In the genomic region with DNA sequence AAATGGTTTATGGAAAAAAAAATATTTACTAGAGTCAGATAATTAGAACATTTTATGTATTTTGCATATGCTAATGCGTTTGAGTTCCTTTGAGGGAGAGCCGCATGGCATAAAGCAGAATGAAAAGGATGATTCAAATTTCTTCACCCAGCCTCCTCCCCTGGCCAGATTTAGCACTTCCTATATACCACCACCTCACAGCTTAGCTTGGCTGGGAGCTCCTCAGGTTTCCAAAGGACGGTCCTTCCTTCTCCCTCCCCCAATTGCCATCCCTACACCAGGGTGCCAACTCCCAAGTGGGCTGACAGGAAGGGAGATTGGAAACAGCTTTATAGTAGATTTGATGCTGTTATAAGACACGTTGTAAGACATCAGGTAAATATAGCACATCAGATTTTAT, we compare ENCODE assay signal across 2 cellular contexts.
TF ChIP-seq lines count a peak whose summit lies in the region.

No MANE protein-coding gene starts in this region.

TF ChIP-seq in GM23338, 12 proteins besides CTCF, POLR2A, EP300 and RAD21:
- TF ChIP-seq NANOG (IDR thresholded peaks at IDR 0.05; ENCODE audit: borderline replicate concordance) = no peak
- TF ChIP-seq, protein P1, sequence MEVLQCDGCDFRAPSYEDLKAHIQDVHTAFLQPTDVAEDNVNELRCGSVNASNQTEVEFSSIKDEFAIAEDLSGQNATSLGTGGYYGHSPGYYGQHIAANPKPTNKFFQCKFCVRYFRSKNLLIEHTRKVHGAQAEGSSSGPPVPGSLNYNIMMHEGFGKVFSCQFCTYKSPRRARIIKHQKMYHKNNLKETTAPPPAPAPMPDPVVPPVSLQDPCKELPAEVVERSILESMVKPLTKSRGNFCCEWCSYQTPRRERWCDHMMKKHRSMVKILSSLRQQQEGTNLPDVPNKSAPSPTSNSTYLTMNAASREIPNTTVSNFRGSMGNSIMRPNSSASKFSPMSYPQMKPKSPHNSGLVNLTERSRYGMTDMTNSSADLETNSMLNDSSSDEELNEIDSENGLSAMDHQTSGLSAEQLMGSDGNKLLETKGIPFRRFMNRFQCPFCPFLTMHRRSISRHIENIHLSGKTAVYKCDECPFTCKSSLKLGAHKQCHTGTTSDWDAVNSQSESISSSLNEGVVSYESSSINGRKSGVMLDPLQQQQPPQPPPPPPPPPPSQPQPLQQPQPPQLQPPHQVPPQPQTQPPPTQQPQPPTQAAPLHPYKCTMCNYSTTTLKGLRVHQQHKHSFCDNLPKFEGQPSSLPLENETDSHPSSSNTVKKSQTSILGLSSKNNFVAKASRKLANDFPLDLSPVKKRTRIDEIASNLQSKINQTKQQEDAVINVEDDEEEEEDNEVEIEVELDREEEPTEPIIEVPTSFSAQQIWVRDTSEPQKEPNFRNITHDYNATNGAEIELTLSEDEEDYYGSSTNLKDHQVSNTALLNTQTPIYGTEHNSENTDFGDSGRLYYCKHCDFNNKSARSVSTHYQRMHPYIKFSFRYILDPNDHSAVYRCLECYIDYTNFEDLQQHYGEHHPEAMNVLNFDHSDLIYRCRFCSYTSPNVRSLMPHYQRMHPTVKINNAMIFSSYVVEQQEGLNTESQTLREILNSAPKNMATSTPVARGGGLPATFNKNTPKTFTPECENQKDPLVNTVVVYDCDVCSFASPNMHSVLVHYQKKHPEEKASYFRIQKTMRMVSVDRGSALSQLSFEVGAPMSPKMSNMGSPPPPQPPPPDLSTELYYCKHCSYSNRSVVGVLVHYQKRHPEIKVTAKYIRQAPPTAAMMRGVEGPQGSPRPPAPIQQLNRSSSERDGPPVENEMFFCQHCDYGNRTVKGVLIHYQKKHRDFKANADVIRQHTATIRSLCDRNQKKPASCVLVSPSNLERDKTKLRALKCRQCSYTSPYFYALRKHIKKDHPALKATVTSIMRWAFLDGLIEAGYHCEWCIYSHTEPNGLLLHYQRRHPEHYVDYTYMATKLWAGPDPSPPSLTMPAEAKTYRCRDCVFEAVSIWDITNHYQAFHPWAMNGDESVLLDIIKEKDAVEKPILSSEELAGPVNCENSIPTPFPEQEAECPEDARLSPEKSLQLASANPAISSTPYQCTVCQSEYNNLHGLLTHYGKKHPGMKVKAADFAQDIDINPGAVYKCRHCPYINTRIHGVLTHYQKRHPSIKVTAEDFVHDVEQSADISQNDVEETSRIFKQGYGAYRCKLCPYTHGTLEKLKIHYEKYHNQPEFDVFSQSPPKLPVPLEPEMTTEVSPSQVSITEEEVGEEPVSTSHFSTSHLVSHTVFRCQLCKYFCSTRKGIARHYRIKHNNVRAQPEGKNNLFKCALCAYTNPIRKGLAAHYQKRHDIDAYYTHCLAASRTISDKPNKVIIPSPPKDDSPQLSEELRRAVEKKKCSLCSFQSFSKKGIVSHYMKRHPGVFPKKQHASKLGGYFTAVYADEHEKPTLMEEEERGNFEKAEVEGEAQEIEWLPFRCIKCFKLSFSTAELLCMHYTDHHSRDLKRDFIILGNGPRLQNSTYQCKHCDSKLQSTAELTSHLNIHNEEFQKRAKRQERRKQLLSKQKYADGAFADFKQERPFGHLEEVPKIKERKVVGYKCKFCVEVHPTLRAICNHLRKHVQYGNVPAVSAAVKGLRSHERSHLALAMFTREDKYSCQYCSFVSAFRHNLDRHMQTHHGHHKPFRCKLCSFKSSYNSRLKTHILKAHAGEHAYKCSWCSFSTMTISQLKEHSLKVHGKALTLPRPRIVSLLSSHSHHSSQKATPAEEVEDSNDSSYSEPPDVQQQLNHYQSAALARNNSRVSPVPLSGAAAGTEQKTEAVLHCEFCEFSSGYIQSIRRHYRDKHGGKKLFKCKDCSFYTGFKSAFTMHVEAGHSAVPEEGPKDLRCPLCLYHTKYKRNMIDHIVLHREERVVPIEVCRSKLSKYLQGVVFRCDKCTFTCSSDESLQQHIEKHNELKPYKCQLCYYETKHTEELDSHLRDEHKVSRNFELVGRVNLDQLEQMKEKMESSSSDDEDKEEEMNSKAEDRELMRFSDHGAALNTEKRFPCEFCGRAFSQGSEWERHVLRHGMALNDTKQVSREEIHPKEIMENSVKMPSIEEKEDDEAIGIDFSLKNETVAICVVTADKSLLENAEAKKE (CRISPR knock-in tag; IDR thresholded peaks at IDR 0.05) = no peak
- TF ChIP-seq, protein P2, sequence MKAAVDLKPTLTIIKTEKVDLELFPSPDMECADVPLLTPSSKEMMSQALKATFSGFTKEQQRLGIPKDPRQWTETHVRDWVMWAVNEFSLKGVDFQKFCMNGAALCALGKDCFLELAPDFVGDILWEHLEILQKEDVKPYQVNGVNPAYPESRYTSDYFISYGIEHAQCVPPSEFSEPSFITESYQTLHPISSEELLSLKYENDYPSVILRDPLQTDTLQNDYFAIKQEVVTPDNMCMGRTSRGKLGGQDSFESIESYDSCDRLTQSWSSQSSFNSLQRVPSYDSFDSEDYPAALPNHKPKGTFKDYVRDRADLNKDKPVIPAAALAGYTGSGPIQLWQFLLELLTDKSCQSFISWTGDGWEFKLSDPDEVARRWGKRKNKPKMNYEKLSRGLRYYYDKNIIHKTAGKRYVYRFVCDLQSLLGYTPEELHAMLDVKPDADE (IDR thresholded peaks at IDR 0.05) = no peak

TF ChIP-seq in H1, 55 proteins besides CTCF, POLR2A, EP300 and RAD21:
- TF ChIP-seq NRF1 (IDR thresholded peaks at IDR 0.05; ENCODE audit: low read depth, low read length) (no peak), MAFK (IDR thresholded peaks at IDR 0.05; ENCODE audit: low read depth, low read length) (no peak), RFX5 (IDR thresholded peaks at IDR 0.05; ENCODE audit: borderline replicate concordance, low read depth, low read length) (no peak), ZNF274 (IDR thresholded peaks at IDR 0.05; ENCODE audit: borderline replicate concordance, extremely low read depth, low read length) (no peak), SP2 (IDR thresholded peaks at IDR 0.05; ENCODE audit: low read length) (no peak), SRF (IDR thresholded peaks at IDR 0.05; ENCODE audit: low read depth, low read length) (no peak), EZH2 (IDR thresholded peaks at IDR 0.05; ENCODE audit: low read depth, low read length, severe bottlenecking) (no peak), KDM5A (IDR thresholded peaks at IDR 0.05; ENCODE audit: low read length) (no peak), CHD2 (IDR thresholded peaks at IDR 0.05; ENCODE audit: low read length) (no peak), JUND (IDR thresholded peaks at IDR 0.05; ENCODE audit: low read length) (no peak), YY1 (IDR thresholded peaks at IDR 0.05; ENCODE audit: low read depth, low read length) (no peak), TAF7 (optimal IDR thresholded peaks at IDR 0.05; ENCODE audit: borderline replicate concordance, low read depth, low read length) (no peak), CBX5 (IDR thresholded peaks at IDR 0.05; ENCODE audit: low read depth, low read length) (no peak), JUN (IDR thresholded peaks at IDR 0.05; ENCODE audit: low read depth, low read length) (no peak), BACH1 (IDR thresholded peaks at IDR 0.05; ENCODE audit: low read length) (no peak), TAF1 (IDR thresholded peaks at IDR 0.05; ENCODE audit: low read depth, low read length) (no peak), PHF8 (conservative IDR thresholded peaks at IDR 0.05; ENCODE audit: low read depth, low read length) (no peak), SP4 (IDR thresholded peaks at IDR 0.05; ENCODE audit: low read length) (no peak)
- TF ChIP-seq, protein P3, sequence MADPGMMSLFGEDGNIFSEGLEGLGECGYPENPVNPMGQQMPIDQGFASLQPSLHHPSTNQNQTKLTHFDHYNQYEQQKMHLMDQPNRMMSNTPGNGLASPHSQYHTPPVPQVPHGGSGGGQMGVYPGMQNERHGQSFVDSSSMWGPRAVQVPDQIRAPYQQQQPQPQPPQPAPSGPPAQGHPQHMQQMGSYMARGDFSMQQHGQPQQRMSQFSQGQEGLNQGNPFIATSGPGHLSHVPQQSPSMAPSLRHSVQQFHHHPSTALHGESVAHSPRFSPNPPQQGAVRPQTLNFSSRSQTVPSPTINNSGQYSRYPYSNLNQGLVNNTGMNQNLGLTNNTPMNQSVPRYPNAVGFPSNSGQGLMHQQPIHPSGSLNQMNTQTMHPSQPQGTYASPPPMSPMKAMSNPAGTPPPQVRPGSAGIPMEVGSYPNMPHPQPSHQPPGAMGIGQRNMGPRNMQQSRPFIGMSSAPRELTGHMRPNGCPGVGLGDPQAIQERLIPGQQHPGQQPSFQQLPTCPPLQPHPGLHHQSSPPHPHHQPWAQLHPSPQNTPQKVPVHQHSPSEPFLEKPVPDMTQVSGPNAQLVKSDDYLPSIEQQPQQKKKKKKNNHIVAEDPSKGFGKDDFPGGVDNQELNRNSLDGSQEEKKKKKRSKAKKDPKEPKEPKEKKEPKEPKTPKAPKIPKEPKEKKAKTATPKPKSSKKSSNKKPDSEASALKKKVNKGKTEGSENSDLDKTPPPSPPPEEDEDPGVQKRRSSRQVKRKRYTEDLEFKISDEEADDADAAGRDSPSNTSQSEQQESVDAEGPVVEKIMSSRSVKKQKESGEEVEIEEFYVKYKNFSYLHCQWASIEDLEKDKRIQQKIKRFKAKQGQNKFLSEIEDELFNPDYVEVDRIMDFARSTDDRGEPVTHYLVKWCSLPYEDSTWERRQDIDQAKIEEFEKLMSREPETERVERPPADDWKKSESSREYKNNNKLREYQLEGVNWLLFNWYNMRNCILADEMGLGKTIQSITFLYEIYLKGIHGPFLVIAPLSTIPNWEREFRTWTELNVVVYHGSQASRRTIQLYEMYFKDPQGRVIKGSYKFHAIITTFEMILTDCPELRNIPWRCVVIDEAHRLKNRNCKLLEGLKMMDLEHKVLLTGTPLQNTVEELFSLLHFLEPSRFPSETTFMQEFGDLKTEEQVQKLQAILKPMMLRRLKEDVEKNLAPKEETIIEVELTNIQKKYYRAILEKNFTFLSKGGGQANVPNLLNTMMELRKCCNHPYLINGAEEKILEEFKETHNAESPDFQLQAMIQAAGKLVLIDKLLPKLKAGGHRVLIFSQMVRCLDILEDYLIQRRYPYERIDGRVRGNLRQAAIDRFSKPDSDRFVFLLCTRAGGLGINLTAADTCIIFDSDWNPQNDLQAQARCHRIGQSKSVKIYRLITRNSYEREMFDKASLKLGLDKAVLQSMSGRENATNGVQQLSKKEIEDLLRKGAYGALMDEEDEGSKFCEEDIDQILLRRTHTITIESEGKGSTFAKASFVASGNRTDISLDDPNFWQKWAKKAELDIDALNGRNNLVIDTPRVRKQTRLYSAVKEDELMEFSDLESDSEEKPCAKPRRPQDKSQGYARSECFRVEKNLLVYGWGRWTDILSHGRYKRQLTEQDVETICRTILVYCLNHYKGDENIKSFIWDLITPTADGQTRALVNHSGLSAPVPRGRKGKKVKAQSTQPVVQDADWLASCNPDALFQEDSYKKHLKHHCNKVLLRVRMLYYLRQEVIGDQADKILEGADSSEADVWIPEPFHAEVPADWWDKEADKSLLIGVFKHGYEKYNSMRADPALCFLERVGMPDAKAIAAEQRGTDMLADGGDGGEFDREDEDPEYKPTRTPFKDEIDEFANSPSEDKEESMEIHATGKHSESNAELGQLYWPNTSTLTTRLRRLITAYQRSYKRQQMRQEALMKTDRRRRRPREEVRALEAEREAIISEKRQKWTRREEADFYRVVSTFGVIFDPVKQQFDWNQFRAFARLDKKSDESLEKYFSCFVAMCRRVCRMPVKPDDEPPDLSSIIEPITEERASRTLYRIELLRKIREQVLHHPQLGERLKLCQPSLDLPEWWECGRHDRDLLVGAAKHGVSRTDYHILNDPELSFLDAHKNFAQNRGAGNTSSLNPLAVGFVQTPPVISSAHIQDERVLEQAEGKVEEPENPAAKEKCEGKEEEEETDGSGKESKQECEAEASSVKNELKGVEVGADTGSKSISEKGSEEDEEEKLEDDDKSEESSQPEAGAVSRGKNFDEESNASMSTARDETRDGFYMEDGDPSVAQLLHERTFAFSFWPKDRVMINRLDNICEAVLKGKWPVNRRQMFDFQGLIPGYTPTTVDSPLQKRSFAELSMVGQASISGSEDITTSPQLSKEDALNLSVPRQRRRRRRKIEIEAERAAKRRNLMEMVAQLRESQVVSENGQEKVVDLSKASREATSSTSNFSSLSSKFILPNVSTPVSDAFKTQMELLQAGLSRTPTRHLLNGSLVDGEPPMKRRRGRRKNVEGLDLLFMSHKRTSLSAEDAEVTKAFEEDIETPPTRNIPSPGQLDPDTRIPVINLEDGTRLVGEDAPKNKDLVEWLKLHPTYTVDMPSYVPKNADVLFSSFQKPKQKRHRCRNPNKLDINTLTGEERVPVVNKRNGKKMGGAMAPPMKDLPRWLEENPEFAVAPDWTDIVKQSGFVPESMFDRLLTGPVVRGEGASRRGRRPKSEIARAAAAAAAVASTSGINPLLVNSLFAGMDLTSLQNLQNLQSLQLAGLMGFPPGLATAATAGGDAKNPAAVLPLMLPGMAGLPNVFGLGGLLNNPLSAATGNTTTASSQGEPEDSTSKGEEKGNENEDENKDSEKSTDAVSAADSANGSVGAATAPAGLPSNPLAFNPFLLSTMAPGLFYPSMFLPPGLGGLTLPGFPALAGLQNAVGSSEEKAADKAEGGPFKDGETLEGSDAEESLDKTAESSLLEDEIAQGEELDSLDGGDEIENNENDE (IDR thresholded peaks at IDR 0.05; ENCODE audit: insufficient replicate concordance, low read length) = no peak
